In genomic region chr12:64025174-64025958, GRCh38 we compare ENCODE assay signal across 31 cellular contexts.
A peak's percentile ranks its signal among the peaks of the same experiment; 100 is the strongest.
DNase-seq lines count a peak whose midpoint lies in the region; ATAC-seq, FAIRE-seq and TF ChIP-seq lines count a peak whose summit lies in the region.
"Had no signal": no experiment of that assay in that cellular context is flagged by ENCODE, and none has a peak within 500 bp of the region (broad histone marks: within the 10 kb centered on the region; RNA-seq: fewer than 3 reads in every experiment).

No MANE protein-coding gene starts in this region.

- no peak for TF ChIP-seq RAD21 in IMR-90 (IDR thresholded peaks at IDR 0.05; ENCODE audit: low read length)
- no peak for TF ChIP-seq RAD21 in K562 (CRISPR knock-in tag; conservative IDR thresholded peaks at IDR 0.05 in 1 of 2, IDR thresholded peaks at IDR 0.05 in 1 of 2)

- 0 out of 2 replicates have a peak overlapping the region, but pooled peaks have one; percentile 45 for H3K23ac ChIP-seq in IMR-90 (ENCODE audit: low read depth, low read length)

- no peak overlapping the region for H3K56ac ChIP-seq in IMR-90 (ENCODE audit: extremely low read depth, insufficient read depth, low read length)

- H2AFZ ChIP-seq in IMR-90 (replicated peaks; ENCODE audit: low read length, poor library complexity) (no peak overlapping the region), K562 (ENCODE audit: low read depth, low read length) (no peak overlapping the region)
- H2AFZ ChIP-seq: parathyroid adenoma had no signal

- H3K27me3 ChIP-seq in IMR-90 (ENCODE audit: control insufficient read depth, insufficient read depth, low read length) (no peaks in the 10 kb centered on the region), K562 (ENCODE audit: control insufficient read depth in 2 of 2, insufficient read depth in 2 of 2, low read length in 2 of 2) (peaks cover 0 to 3% of the 10 kb centered on the region in 2 experiments; a peak in 1 of 5 replicates)
- H3K27me3 ChIP-seq: ascending aorta, cardiac muscle cell, colonic mucosa, SJCRH30, vagina had no signal

- peaks cover 33% of the 10 kb centered on the region for H3K4me1 Mint-ChIP-seq in osteocyte (ENCODE audit: unreplicated experiment)
- H3K4me1 Mint-ChIP-seq: activated CD4-positive, alpha-beta T cell treated with anti-CD3 and anti-CD28 coated beads, Interleukin-2, amount 10 ng/mL, durations not matched to agents 7 days and 5 days had no signal

- no peak overlapping the region for H3K9ac ChIP-seq in IMR-90 (ENCODE audit: low read depth, low read length)
- no peak overlapping the region for H3K9ac ChIP-seq in K562 (ENCODE audit: insufficient read depth in 1 of 2, low read depth in 2 of 2, low read length in 2 of 2)
- H3K9ac ChIP-seq: parathyroid adenoma had no signal

- H3K36me3 ChIP-seq in IMR-90 (ENCODE audit: control insufficient read depth, insufficient read depth, low read length) (peaks cover 19% of the 10 kb centered on the region), K562 (ENCODE audit: control insufficient read depth, insufficient read depth, low read length) (no peaks in the 10 kb centered on the region)
- H3K36me3 ChIP-seq: cardiac muscle cell, colonic mucosa, vagina, WERI-Rb-1 had no signal

- H3K4me1 ChIP-seq in IMR-90 (ENCODE audit: control insufficient read depth, insufficient read depth, low read length) (peaks cover 16% of the 10 kb centered on the region), K562 (replicated peaks in 1 of 2; ENCODE audit: control insufficient read depth in 2 of 2, insufficient read depth in 2 of 2, low read length in 2 of 2) (no peaks in the 10 kb centered on the region)
- H3K4me1 ChIP-seq: ascending aorta, colonic mucosa, parathyroid adenoma, SJCRH30, vagina had no signal

- BruUV-seq in IMR-90 (replicated peaks; lab: Mats Ljungman, UMichigan) (no TSS peak), K562 (replicated peaks; lab: Mats Ljungman, UMichigan) (no TSS peak)

- peaks cover 14% of the 10 kb centered on the region for H3K9me1 ChIP-seq in IMR-90 (ENCODE audit: insufficient read depth, low read length)
- no peaks in the 10 kb centered on the region for H3K9me1 ChIP-seq in K562 (ENCODE audit: control insufficient read depth, insufficient read depth, low read length)

- TF ChIP-seq EP300 in K562 (IDR thresholded peaks at IDR 0.05; ENCODE audit: low read length): no peak

- WGBS in IMR-90 (ENCODE audit: extremely low coverage in 2 of 2, insufficient read length in 1 of 2), 2 experiments: 100% methylated on average over 1 of the region's 9 CpGs; no CpG with 5 or more reads in 1 of the 2 experiments
- WGBS in K562 (ENCODE audit: insufficient coverage, low coverage, missing lambda C conversion rate): 2% methylated on average over 9 of the region's 9 CpGs

- peak overlapping the region; percentile 96 for H3K27ac Mint-ChIP-seq in osteocyte (ENCODE audit: unreplicated experiment)
- H3K27ac Mint-ChIP-seq: activated CD4-positive, alpha-beta T cell treated with anti-CD3 and anti-CD28 coated beads, Interleukin-2, amount 10 ng/mL, durations not matched to agents 7 days and 5 days; activated naive CD8-positive, alpha-beta T cell treated with anti-CD3 and anti-CD28 coated beads for 36 hours; stimulated activated naive CD8-positive, alpha-beta T cell treated with anti-CD3 and anti-CD28 coated beads, Interleukin-15, Interleukin-2, amounts not matched to agents 100 ng/mL and 50 ng/mL, for 24 hours had no signal

- no peak overlapping the region for H2AK5ac ChIP-seq in IMR-90 (ENCODE audit: low read depth, low read length)

- no peak overlapping the region for H2BK120ac ChIP-seq in IMR-90 (ENCODE audit: low read depth, low read length)

- no peaks in the 10 kb centered on the region for H3K9me3 Mint-ChIP-seq in osteocyte (ENCODE audit: unreplicated experiment)
- H3K9me3 Mint-ChIP-seq: activated CD4-positive, alpha-beta T cell treated with anti-CD3 and anti-CD28 coated beads, Interleukin-2, amount 10 ng/mL, durations not matched to agents 7 days and 5 days; activated naive CD8-positive, alpha-beta T cell treated with anti-CD3 and anti-CD28 coated beads for 36 hours; stimulated activated naive CD8-positive, alpha-beta T cell treated with anti-CD3 and anti-CD28 coated beads, Interleukin-15, Interleukin-2, amounts not matched to agents 100 ng/mL and 50 ng/mL, for 24 hours had no signal

- CTCF ChIA-PET in IMR-90 (lab: Yijun Ruan, JAX) (interaction anchor here (0.6 to 0.8 kb wide), 2 partner anchors 9 to 358 kb away, joined by 4 read pairs; no protein-coding TSS in a partner anchor), K562 (lab: Yijun Ruan, JAX; ENCODE audit: low intra/inter-chr PET ratio) (no interaction called here)

- no peak overlapping the region; the same call in 1 of the 2 replicates for H3K18ac ChIP-seq in IMR-90 (ENCODE audit: low read depth, low read length)

- DNase-seq in IMR-90: no peak
- no peak for DNase-seq in K562 (ENCODE audit: extremely low read depth in 1 of 4, low spot score in 3 of 4)
- no peak for DNase-seq in osteocyte (ENCODE audit: extremely low spot score, unreplicated experiment)
- no peak for DNase-seq in OCI-M1 (lab: John Stamatoyannopoulos, UW)
- DNase-seq: activated CD4-positive, alpha-beta T cell treated with anti-CD3 and anti-CD28 coated beads, Interleukin-2, amount 10 ng/mL, durations not matched to agents 7 days and 5 days; activated effector memory CD4-positive, alpha-beta T cell treated with Interleukin-2 at 50 U/mL for 16 hours; activated naive CD8-positive, alpha-beta T cell treated with anti-CD3 and anti-CD28 coated beads for 36 hours; CD4-positive, alpha-beta memory T cell; colonic mucosa; effector CD8-positive, alpha-beta T cell; glutamatergic neuron; GOT3; left colon; NCI-H446 treated with DMSO at 0.1 percent for 48 hours; NCI-H774; SJCRH30; stimulated activated CD4-positive, alpha-beta T cell treated with anti-CD3 and anti-CD28 coated beads, Interleukin-1b, Interleukin-23, amount 100 ng/mL, for 48 hours; T1000; WERI-Rb-1 had no signal

- no peak for TF ChIP-seq CTCF in IMR-90 (conservative IDR thresholded peaks at IDR 0.05; ENCODE audit: low read depth, low read length)
- no peak for TF ChIP-seq CTCF in K562 (IDR thresholded peaks at IDR 0.05 in 2 of 3, conservative IDR thresholded peaks at IDR 0.05 in 1 of 3; ENCODE audit: insufficient read depth in 2 of 3, low read depth in 1 of 3, low read length in 3 of 3)
- TF ChIP-seq CTCF in osteocyte (IDR thresholded peaks at IDR 0.05): no peak

- intact Hi-C loops in IMR-90 (cut with micrococcal nuclease) (no loop called here), K562 (cut with micrococcal nuclease) (no loop called here)

- H3K79me2 ChIP-seq in K562 (ENCODE audit: control insufficient read depth, insufficient read depth, low read length): no peaks in the 10 kb centered on the region
- H3K79me2 ChIP-seq: parathyroid adenoma had no signal

- H3K14ac ChIP-seq in IMR-90 (replicated peaks; ENCODE audit: low read depth, low read length): 0 out of 2 replicates have a peak overlapping the region, but pooled peaks have one; percentile 40

- H4K91ac ChIP-seq in IMR-90 (ENCODE audit: insufficient read depth, low read depth, low read length): no peak overlapping the region; the same call in 1 of the 2 replicates

- H3K4ac ChIP-seq in IMR-90 (ENCODE audit: low read depth, low read length): 0 out of 2 replicates have a peak overlapping the region, but pooled peaks have one; percentile 40

- H4K20me1 ChIP-seq in IMR-90 (ENCODE audit: insufficient read depth, low read length) (no peaks in the 10 kb centered on the region), K562 (replicated peaks; ENCODE audit: control insufficient read depth, insufficient read depth, low read length) (no peaks in the 10 kb centered on the region)

- no peak overlapping the region; a peak in 1 of 4 replicates for H4K8ac ChIP-seq in IMR-90 (ENCODE audit: low read depth in 2 of 2, low read length in 2 of 2)

- H3K4me2 ChIP-seq in IMR-90 (ENCODE audit: low read depth, low read length): no peak overlapping the region
- H3K4me2 ChIP-seq in K562 (ENCODE audit: insufficient read depth, low read length): no peak overlapping the region

- H3K27me3 Mint-ChIP-seq in osteocyte (ENCODE audit: unreplicated experiment): no peaks in the 10 kb centered on the region
- H3K27me3 Mint-ChIP-seq: activated naive CD8-positive, alpha-beta T cell treated with anti-CD3 and anti-CD28 coated beads for 36 hours; stimulated activated naive CD8-positive, alpha-beta T cell treated with anti-CD3 and anti-CD28 coated beads, Interleukin-15, Interleukin-2, amounts not matched to agents 100 ng/mL and 50 ng/mL, for 24 hours had no signal

- H3K9me3 ChIP-seq in IMR-90 (ENCODE audit: control insufficient read depth, insufficient read depth, low read length): no peaks in the 10 kb centered on the region
- H3K9me3 ChIP-seq in K562 (replicated peaks; ENCODE audit: control insufficient read depth, insufficient read depth, low read depth, low read length): no peaks in the 10 kb centered on the region
- H3K9me3 ChIP-seq: ascending aorta, colonic mucosa, SJCRH30, vagina had no signal

- peaks cover 43 to 81% of the 10 kb centered on the region in 2 experiments for H3K79me1 ChIP-seq in IMR-90 (ENCODE audit: low read depth in 1 of 2, low read length in 2 of 2)

- in situ Hi-C loops in IMR-90 (cut with MboI; ENCODE audit: low sequenced_read_pairs): no loop called here
- in situ Hi-C loops in K562 (cut with MboI): no loop called here

- POLR2A ChIA-PET in IMR-90 (lab: Charles Lee; ENCODE audit: unreplicated experiment) (interaction anchor here (0.5 to 0.6 kb wide), 2 partner anchors 59 to 61 kb away, joined by 3 to 6 read pairs; no protein-coding TSS in a partner anchor), K562 (lab: Yijun Ruan, JAX) (interaction anchor here (0.9 to 1.8 kb wide), 2 partner anchors 9 to 69 kb away, joined by 3 to 4 read pairs; no protein-coding TSS in a partner anchor)

- H2BK15ac ChIP-seq in IMR-90 (ENCODE audit: low read depth, low read length): no peak overlapping the region; the same call in 2 of the 3 replicates

- no peak overlapping the region for H2BK5ac ChIP-seq in IMR-90 (ENCODE audit: low read depth, low read length, poor library complexity, severe bottlenecking)

- dilution Hi-C loops in IMR-90 (cut with HindIII; ENCODE audit: low sequenced_read_pairs, unreplicated experiment): no loop called here

- peak overlapping the region; percentile 34 for H3K4me3 Mint-ChIP-seq in osteocyte (ENCODE audit: unreplicated experiment)
- H3K4me3 Mint-ChIP-seq: activated CD4-positive, alpha-beta T cell treated with anti-CD3 and anti-CD28 coated beads, Interleukin-2, amount 10 ng/mL, durations not matched to agents 7 days and 5 days; activated naive CD8-positive, alpha-beta T cell treated with anti-CD3 and anti-CD28 coated beads for 36 hours; stimulated activated naive CD8-positive, alpha-beta T cell treated with anti-CD3 and anti-CD28 coated beads, Interleukin-15, Interleukin-2, amounts not matched to agents 100 ng/mL and 50 ng/mL, for 24 hours had no signal

- no peak overlapping the region for H3K27ac ChIP-seq in IMR-90 (ENCODE audit: insufficient read depth, low read length)
- no peak overlapping the region for H3K27ac ChIP-seq in K562 (ENCODE audit: extremely low read depth, low read depth, low read length)
- H3K27ac ChIP-seq: ascending aorta, cardiac muscle cell, colonic mucosa, epithelial cell of prostate, parathyroid adenoma, SJCRH30, skin epidermis, vagina, WERI-Rb-1 had no signal

- H4K5ac ChIP-seq in IMR-90 (ENCODE audit: low read depth, low read length): no peak overlapping the region

- FAIRE-seq in K562 (lab: Jason Lieb, UNC): no peak
- FAIRE-seq: HepG2 had no signal

- no peak overlapping the region for H2BK20ac ChIP-seq in IMR-90 (ENCODE audit: low read depth, low read length)

- peaks cover 2% of the 10 kb centered on the region for H3K36me3 Mint-ChIP-seq in osteocyte (ENCODE audit: unreplicated experiment)
- H3K36me3 Mint-ChIP-seq: activated naive CD8-positive, alpha-beta T cell treated with anti-CD3 and anti-CD28 coated beads for 36 hours; CD4-positive, alpha-beta memory T cell had no signal

- peak; percentile 69 for ATAC-seq in GM18867 (IDR thresholded peaks at IDR 0.05; ENCODE audit: unreplicated experiment)
- ATAC-seq in IMR-90 (ENCODE audit: low read depth): no peak
- no peak for ATAC-seq in K562
- no peak for ATAC-seq in GM19395 (IDR thresholded peaks at IDR 0.05; ENCODE audit: unreplicated experiment)
- ATAC-seq in HG03159 (IDR thresholded peaks at IDR 0.05; ENCODE audit: unreplicated experiment): no peak
- no peak for ATAC-seq in HG03460 (IDR thresholded peaks at IDR 0.05; ENCODE audit: unreplicated experiment)
- ATAC-seq: HepG2, left colon had no signal

- H2AK9ac ChIP-seq in IMR-90 (replicated peaks; ENCODE audit: low read depth, low read length, poor library complexity): no peak overlapping the region

- H3K4me3 ChIP-seq in IMR-90 (ENCODE audit: insufficient read depth, low read depth, low read length) (no peak overlapping the region), K562 (no peak overlapping the region)
- H3K4me3 ChIP-seq: cardiac muscle cell, colonic mucosa, SJCRH30, skin epidermis, vagina had no signal

- TF ChIP-seq POLR2A in IMR-90 (IDR thresholded peaks at IDR 0.05; ENCODE audit: low read depth, low read length) (no peak), K562 (conservative IDR thresholded peaks at IDR 0.05) (no peak)
